12 cellular contexts compared by ENCODE assay signal in genomic region chr4:67790721-67791120, GRCh38. TPM values are rescaled to one million over a fixed set of nuclear protein-coding genes. Genes with fewer than 3 reads are reported as not detected.
"Had no signal": no experiment of that assay in that cellular context is flagged by ENCODE, and none has a peak within 500 bp of the region (broad histone marks: within the 10 kb centered on the region; RNA-seq: fewer than 3 reads in every experiment).

No MANE protein-coding gene starts in this region.

- H3K9me3 Mint-ChIP-seq: GM23338, H9, HFFc6 had no signal

- H3K27ac ChIP-seq: GM23248 had no signal

- H2AFZ ChIP-seq: GM23248, GM23338 had no signal

- H3K9me3 ChIP-seq: HAP-1 had no signal

- H3K9ac ChIP-seq: GM23248 had no signal

- H3K4me1 Mint-ChIP-seq: GM23338, H9 had no signal

- H3K36me3 ChIP-seq: HAP-1 had no signal

- ATAC-seq: GM23338, HCT116 had no signal

- FAIRE-seq: H1, H54 had no signal

- DNase-seq: GM23248, GOT3, H7, H9, HCEC 1CT, HFFc6 had no signal

- H3K4me3 Mint-ChIP-seq: GM23338, H9, HFFc6 had no signal

- H3K4me3 ChIP-seq: GM23248, GM23338, HAP-1 had no signal

- H3K4me1 ChIP-seq: HAP-1 had no signal

- H3K27ac Mint-ChIP-seq: GM23338, H9, HFFc6 had no signal

- H3K4me2 ChIP-seq: GM23338 had no signal

RNA-seq across cellular contexts. Expression of gene GNRHR, which starts 36.5 kb away (rescaled TPM):
- total RNA-seq: GM23248, GM23338, H1, H4, H7, H9, HFFc6 had no signal
- polyA plus RNA-seq: H1 had no signal
